8 cellular contexts compared by ENCODE assay signal in genomic region chr13:19864339-19865309, GRCh38. TPM values are rescaled to one million over a fixed set of nuclear protein-coding genes. Genes with fewer than 3 reads are reported as not detected.
A peak's percentile ranks its signal among the peaks of the same experiment; 100 is the strongest.
DNase-seq lines count a peak whose midpoint lies in the region; ATAC-seq and TF ChIP-seq lines count a peak whose summit lies in the region.

No MANE protein-coding gene starts in this region.

- WGBS in ectodermal cell, 2 experiments = 48 to 51% methylated on average over 54 of the region's 54 CpGs

- H3K4me1 ChIP-seq in ectodermal cell (ENCODE audit: control insufficient read depth, insufficient read depth, low read length) (peaks cover 13% of the 10 kb centered on the region), lower lobe of right lung (peaks cover 22% of the 10 kb centered on the region)

- H3K27me3 ChIP-seq in ectodermal cell (ENCODE audit: control insufficient read depth, insufficient read depth, low read length, poor library complexity, severe bottlenecking) (no peaks in the 10 kb centered on the region), lower lobe of right lung (ENCODE audit: low read depth) (no peaks in the 10 kb centered on the region)

- H3K27ac ChIP-seq in ectodermal cell (ENCODE audit: insufficient read depth, low read depth, low read length, poor library complexity, severe bottlenecking) = peak overlapping the region; percentile 85
- H3K27ac ChIP-seq in lower lobe of right lung = peak overlapping the region; percentile 100

- ATAC-seq in GM18867 (IDR thresholded peaks at IDR 0.05; ENCODE audit: unreplicated experiment) (peak; percentile 19), HG03097 (IDR thresholded peaks at IDR 0.05; ENCODE audit: low FRiP score, unreplicated experiment) (peak; percentile 12), lower lobe of right lung (peak; percentile 47 to 54)

- H3K36me3 ChIP-seq in ectodermal cell (ENCODE audit: control insufficient read depth, insufficient read depth, low read length) (no peaks in the 10 kb centered on the region), lower lobe of right lung (no peaks in the 10 kb centered on the region)

- peak; percentile 63 for TF ChIP-seq CTCF in lower lobe of right lung (IDR thresholded peaks at IDR 0.05)

- intact Hi-C loops in lower lobe of right lung (cut with DNase I) = no loop called here

- peak; percentile 41 for DNase-seq in AG08396 (ENCODE audit: low spot score)
- peak; percentile 58 for DNase-seq in NCI-H460 (ENCODE audit: extremely low read depth, low read depth)
- peak; percentile 70 to 73 for DNase-seq in activated CD4-positive, alpha-beta T cell treated with anti-CD3 and anti-CD28 coated beads, Interleukin-2, amount 50 U/mL, for 4 hours
- peak; percentile 71 for DNase-seq in lower lobe of right lung
- DNase-seq in stimulated activated CD4-positive, alpha-beta T cell treated with anti-CD3 and anti-CD28 coated beads, TNF-alpha, amount 100 ng/mL, for 1 hour (ENCODE audit: low read depth in 3 of 3, low spot score in 1 of 3) = peak; percentile 38 to 49 (median 49)

- H3K9me3 ChIP-seq in ectodermal cell (ENCODE audit: control insufficient read depth, low read length) (no peaks in the 10 kb centered on the region), lower lobe of right lung (no peaks in the 10 kb centered on the region)

- peak overlapping the region; percentile 80 for H3K4me3 ChIP-seq in ectodermal cell (ENCODE audit: insufficient read depth, low read depth, low read length)
- peak overlapping the region; percentile 89 for H3K4me3 ChIP-seq in lower lobe of right lung

RNA-seq across cellular contexts. Expression of gene ZMYM5, which starts 1.2 kb away (rescaled TPM):
- 11.6 and 13.5 TPM in 2 replicates for total RNA-seq in NCI-H460 (2014; rRNA removed; shearing (Covaris generic))
- 4.1 and 5.7 TPM in 2 replicates for polyA plus RNA-seq in NCI-H460 (2014; cell fraction: nucleus; rRNA removed)
- polyA plus RNA-seq in ectodermal cell (2013, experiment 1 of 4) = 14.8 TPM
- 17.7 TPM for polyA plus RNA-seq in ectodermal cell (2013, experiment 2 of 4)
- polyA plus RNA-seq in ectodermal cell (2013, experiment 3 of 4) = 17.8 TPM
- 18.4 TPM for polyA plus RNA-seq in ectodermal cell (2013, experiment 4 of 4)
- total RNA-seq in lower lobe of right lung = 10.9 TPM

Comparison
In these comparisons a context has a peak if more than half of its experiments do, and no peak if none do; other contexts are left out.
1. Peak in every context shown above with its lines: DNase-seq, ATAC-seq, H3K4me3 ChIP-seq and H3K27ac ChIP-seq.